16 cellular contexts compared by ENCODE assay signal in the genomic region with DNA sequence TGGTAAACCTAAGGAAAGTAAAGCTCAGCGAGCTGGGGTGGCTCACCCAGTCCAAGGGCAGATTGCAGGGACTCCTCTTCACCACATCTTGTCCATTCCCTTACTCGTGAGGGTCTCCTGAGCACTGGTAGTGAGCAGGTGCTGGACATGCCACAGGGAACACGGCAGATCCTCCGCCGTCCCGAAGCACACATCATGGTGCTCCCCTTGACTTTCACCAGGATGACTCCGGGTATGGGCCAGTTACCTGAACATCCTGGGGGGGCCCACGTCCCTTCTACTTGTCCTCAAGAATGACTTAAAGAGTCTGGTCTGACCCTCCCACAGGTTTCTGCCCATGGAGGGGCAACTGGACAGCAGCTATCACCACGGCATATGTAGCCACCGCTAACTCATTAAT. TPM values are rescaled to one million over a fixed set of nuclear protein-coding genes. Genes with fewer than 3 reads are reported as not detected.
A peak's percentile ranks its signal among the peaks of the same experiment; 100 is the strongest.
DNase-seq lines count a peak whose midpoint lies in the region; ATAC-seq, FAIRE-seq and TF ChIP-seq lines count a peak whose summit lies in the region.
"Had no signal": no experiment of that assay in that cellular context is flagged by ENCODE, and none has a peak within 500 bp of the region (broad histone marks: within the 10 kb centered on the region; RNA-seq: fewer than 3 reads in every experiment).

No MANE protein-coding gene starts in this region.

- H3K9me3 ChIP-seq in PC-9 (ENCODE audit: insufficient read depth, low read depth) (no peaks in the 10 kb centered on the region), kidney (ENCODE audit: control insufficient read depth in 1 of 2, low read length in 2 of 2) (no peaks in the 10 kb centered on the region)

- TSS peak; percentile 20 for BruUV-seq in PC-9 (replicated peaks; lab: Mats Ljungman, UMichigan)

- H3K79me2 ChIP-seq in PC-9 (ENCODE audit: low read depth): no peaks in the 10 kb centered on the region

- no peak overlapping the region for H3K4me3 ChIP-seq in PC-9
- no peak overlapping the region for H3K4me3 ChIP-seq in kidney (ENCODE audit: low read length in 2 of 2)

- no peak overlapping the region for H3K4me2 ChIP-seq in PC-9

- FAIRE-seq in kidney (lab: Jason Lieb, UNC): no peak

- 0 out of 2 replicates have a peak, but pooled peaks cover under 1% of the 10 kb centered on the region for H3K36me3 ChIP-seq in PC-9 (ENCODE audit: low read depth)
- H3K36me3 ChIP-seq in kidney (ENCODE audit: control insufficient read depth in 1 of 2, insufficient read depth in 2 of 2, low read length in 2 of 2): peaks cover 0 to 2% of the 10 kb centered on the region in 2 donors

- DNase-seq in cardiac septum (ENCODE audit: low spot score): peak; percentile 64
- no peak for DNase-seq in left ventricle myocardium superior
- no peak for DNase-seq in PC-9
- peak; percentile 63 for DNase-seq in kidney
- DNase-seq in sciatic nerve (ENCODE audit: low spot score): peak; percentile 51
- DNase-seq in DMS114 treated with DMSO at 0.1 percent for 48 hours (lab: John Stamatoyannopoulos, UW; ENCODE audit: unreplicated experiment): no peak
- no peak for DNase-seq in occipital lobe (lab: John Stamatoyannopoulos, UW)
- DNase-seq: CD4-positive, CD25-positive, alpha-beta regulatory T cell; H7; Karpas-422; MM.1S; NCI-H1092 treated with DMSO at 0.1 percent for 48 hours; NCI-H2081 treated with DMSO at 0.1 percent for 48 hours; NCI-H510A treated with DMSO at 0.1 percent for 48 hours had no signal

- H3K9ac ChIP-seq in kidney (ENCODE audit: low read length in 2 of 2): no peak overlapping the region

- H2AFZ ChIP-seq in PC-9: no peak overlapping the region

- ATAC-seq in left ventricle myocardium superior: no peak
- ATAC-seq in sciatic nerve: no peak
- ATAC-seq in GM21576 (IDR thresholded peaks at IDR 0.05; ENCODE audit: unreplicated experiment): no peak
- ATAC-seq: Panc1 had no signal

- no peaks in the 10 kb centered on the region for H3K27me3 ChIP-seq in PC-9 (ENCODE audit: insufficient read depth, low read depth)

- H4K20me1 ChIP-seq in PC-9 (ENCODE audit: insufficient read depth): no peaks in the 10 kb centered on the region

- CTCF ChIA-PET in PC-9 (lab: Charles Lee): interaction anchor here (0.6 kb wide), 1 partner anchor 56 kb away, joined by 3 read pairs; no protein-coding TSS in a partner anchor

- H3K4me1 ChIP-seq in PC-9 (replicated peaks; ENCODE audit: insufficient read depth) (no peaks in the 10 kb centered on the region), kidney (ENCODE audit: control insufficient read depth in 1 of 2, insufficient read depth in 1 of 2, low read depth in 1 of 2, low read length in 2 of 2) (no peaks in the 10 kb centered on the region)

- H3F3A ChIP-seq in PC-9 (ENCODE audit: insufficient read depth, low read depth): peaks cover 17% of the 10 kb centered on the region; the same call in 1 of the 2 replicates

- TF ChIP-seq CTCF in PC-9 (conservative IDR thresholded peaks at IDR 0.05) (no peak), kidney (IDR thresholded peaks at IDR 0.05; ENCODE audit: borderline replicate concordance, extremely low read depth, insufficient read depth) (no peak)

- H3K27ac ChIP-seq in PC-9: no peak overlapping the region
- H3K27ac ChIP-seq in kidney (ENCODE audit: low read depth in 2 of 2, low read length in 2 of 2): no peak overlapping the region

- intact Hi-C loops in cardiac septum (cut with DNase I): no loop called here
- intact Hi-C loops in left ventricle myocardium superior (cut with micrococcal nuclease): no loop called here
- intact Hi-C loops in PC-9 (cut with micrococcal nuclease; ENCODE audit: unreplicated experiment): loop anchor here (2.0 to 10.0 kb wide), 2 partner anchors 108 to 468 kb away; no protein-coding TSS in a partner anchor
- intact Hi-C loops in kidney (cut with DNase I): no loop called here
- intact Hi-C loops in sciatic nerve (cut with DNase I): no loop called here

- no peaks in the 10 kb centered on the region for H3K9me2 ChIP-seq in PC-9 (ENCODE audit: insufficient read depth)

- POLR2A ChIA-PET in PC-9 (lab: Charles Lee; ENCODE audit: unreplicated experiment): interaction anchor here (0.6 kb wide), 1 partner anchor 16 kb away, joined by 6 read pairs; no protein-coding TSS in a partner anchor

RNA-seq across cellular contexts. Expression of gene SF1, which starts 8.0 kb away (rescaled TPM):
- total RNA-seq in cardiac septum (175 TPM), left ventricle myocardium superior (191 TPM), PC-9 (2021) (253 and 336 TPM in 2 replicates), kidney (320 TPM), sciatic nerve (366 TPM), occipital lobe (80.0 TPM)
- polyA plus RNA-seq in kidney (ENCODE audit: insufficient read depth, low read depth, low replicate concordance): 87.5 TPM

RNA-seq across cellular contexts. Expression of gene MAP4K2, which starts 16.7 kb away (rescaled TPM):
- total RNA-seq in cardiac septum: 6.7 TPM
- 8.6 TPM for total RNA-seq in left ventricle myocardium superior
- 32.6 and 34.3 TPM in 2 replicates for total RNA-seq in PC-9 (2021)
- total RNA-seq in kidney: 12.5 TPM
- polyA plus RNA-seq in kidney (ENCODE audit: insufficient read depth, low read depth, low replicate concordance): 15.4 TPM
- 18.0 TPM for total RNA-seq in sciatic nerve
- 9.8 TPM for total RNA-seq in occipital lobe

RNA-seq across cellular contexts. Expression of gene MEN1, which starts 24.0 kb away (rescaled TPM):
- 8.6 TPM for total RNA-seq in cardiac septum
- 9.1 TPM for total RNA-seq in left ventricle myocardium superior
- 48.7 and 61.6 TPM in 2 replicates for total RNA-seq in PC-9 (2021)
- total RNA-seq in kidney: 20.9 TPM
- 24.0 TPM for polyA plus RNA-seq in kidney (ENCODE audit: insufficient read depth, low read depth, low replicate concordance)
- 17.7 TPM for total RNA-seq in sciatic nerve
- 17.2 TPM for total RNA-seq in occipital lobe

RNA-seq across cellular contexts. Expression of gene PYGM, which starts 26.5 kb away (rescaled TPM):
- total RNA-seq in cardiac septum: 42.5 TPM
- 175 TPM for total RNA-seq in left ventricle myocardium superior
- 1.3 and 1.6 TPM in 2 replicates for total RNA-seq in PC-9 (2021)
- 8.6 TPM for total RNA-seq in kidney
- 2.5 TPM for polyA plus RNA-seq in kidney (ENCODE audit: insufficient read depth, low read depth, low replicate concordance)
- 8.1 TPM for total RNA-seq in sciatic nerve
- 1.2 TPM for total RNA-seq in occipital lobe

RNA-seq across cellular contexts. Expression of gene RASGRP2, which starts 42.4 kb away (rescaled TPM):
- total RNA-seq in cardiac septum: 30.8 TPM
- 44.5 TPM for total RNA-seq in left ventricle myocardium superior
- 1.0 and 2.1 TPM in 2 replicates for total RNA-seq in PC-9 (2021)
- 42.6 TPM for total RNA-seq in kidney
- 14.1 TPM for polyA plus RNA-seq in kidney (ENCODE audit: insufficient read depth, low read depth, low replicate concordance)
- 39.7 TPM for total RNA-seq in sciatic nerve
- total RNA-seq in occipital lobe: 36.7 TPM

Comparison
In these comparisons a context has a peak if more than half of its experiments do, and no peak if none do; other contexts are left out.
1. DNase-seq: peak in cardiac septum (single experiment), kidney (single experiment) and sciatic nerve (single experiment); none in left ventricle myocardium superior (single experiment), PC-9 (0 of 2), DMS114 treated with DMSO at 0.1 percent for 48 hours (single experiment) and occipital lobe (single experiment).